In genomic region chr4:76571274-76571673, GRCh38 we compare ENCODE assay signal across 19 cellular contexts.
A peak's percentile ranks its signal among the peaks of the same experiment; 100 is the strongest.
DNase-seq lines count a peak whose midpoint lies in the region; ATAC-seq, FAIRE-seq and TF ChIP-seq lines count a peak whose summit lies in the region.
"Had no signal": no experiment of that assay in that cellular context is flagged by ENCODE, and none has a peak within 500 bp of the region (broad histone marks: within the 10 kb centered on the region; RNA-seq: fewer than 3 reads in every experiment).

No MANE protein-coding gene starts in this region.

- H3K36me3 Mint-ChIP-seq in astrocyte (ENCODE audit: low read depth, unreplicated experiment) (peaks cover 15% of the 10 kb centered on the region), osteocyte (ENCODE audit: unreplicated experiment) (no peaks in the 10 kb centered on the region), Calu3 (ENCODE audit: insufficient read depth, unreplicated experiment) (no peaks in the 10 kb centered on the region)
- H3K36me3 Mint-ChIP-seq: T-cell had no signal

- no peaks in the 10 kb centered on the region for H3K9me3 ChIP-seq in astrocyte (ENCODE audit: insufficient read depth, low read depth, low read length)

- BruUV-seq in Calu3 (replicated peaks; lab: Mats Ljungman, UMichigan), result no TSS peak

- peak overlapping the region; percentile 71 for H3K4me2 ChIP-seq in astrocyte (ENCODE audit: low read length)

- DNase-seq in DMS53 (lab: John Stamatoyannopoulos, UW) (peak; percentile 75), NCI-H2081 treated with DMSO at 0.1 percent for 48 hours (lab: John Stamatoyannopoulos, UW) (peak; percentile 9), astrocyte (ENCODE audit: low read depth) (no peak), osteocyte (ENCODE audit: extremely low spot score, unreplicated experiment) (no peak), cerebellar cortex (ENCODE audit: low spot score) (no peak), Calu3 (no peak)
- DNase-seq: activated CD4-positive, CD25-positive, alpha-beta regulatory T cell; activated naive CD4-positive, alpha-beta T cell; effector CD8-positive, alpha-beta T cell; H7; Karpas-422; OCI-M1; posterior cingulate gyrus; stimulated activated CD4-positive, alpha-beta T cell treated with anti-CD3 and anti-CD28 coated beads, Interleukin-12 subunit alpha, Interleukin-12 subunit beta, amount 100 ng/mL, for 4 hours; T-cell had no signal

- H3K79me2 ChIP-seq in astrocyte (ENCODE audit: insufficient read depth, low read length), result no peaks in the 10 kb centered on the region

- H3K4me1 Mint-ChIP-seq in astrocyte (ENCODE audit: low read depth, unreplicated experiment) (peaks cover 34% of the 10 kb centered on the region), osteocyte (ENCODE audit: unreplicated experiment) (peaks cover 34% of the 10 kb centered on the region), Calu3 (ENCODE audit: low read depth, unreplicated experiment) (peaks cover 50% of the 10 kb centered on the region)
- H3K4me1 Mint-ChIP-seq: T-cell had no signal

- FAIRE-seq in astrocyte (lab: Jason Lieb, UNC), result peak; percentile 79

- CTCF ChIA-PET in Calu3 (lab: Charles Lee), result interaction anchor here (0.6 kb wide), 1 partner anchor 13 kb away, joined by 4 read pairs; no protein-coding TSS in a partner anchor

- H3K9me3 Mint-ChIP-seq in astrocyte (ENCODE audit: unreplicated experiment) (peaks cover 1% of the 10 kb centered on the region), osteocyte (ENCODE audit: unreplicated experiment) (no peaks in the 10 kb centered on the region), Calu3 (ENCODE audit: low read depth, unreplicated experiment) (no peaks in the 10 kb centered on the region)
- H3K9me3 Mint-ChIP-seq: T-cell had no signal

- H3K27me3 ChIP-seq in astrocyte (ENCODE audit: insufficient read depth, low read length), result no peaks in the 10 kb centered on the region

- ATAC-seq in HG02970 (IDR thresholded peaks at IDR 0.05; ENCODE audit: low FRiP score, unreplicated experiment), result no peak
- no peak for ATAC-seq in GM21447 (IDR thresholded peaks at IDR 0.05; ENCODE audit: unreplicated experiment)
- ATAC-seq: T-cell had no signal

- H2AFZ ChIP-seq in astrocyte (ENCODE audit: low read depth, low read length), result no peak overlapping the region

- H3K4me3 Mint-ChIP-seq in astrocyte (ENCODE audit: unreplicated experiment), result no peak overlapping the region
- H3K4me3 Mint-ChIP-seq in osteocyte (ENCODE audit: unreplicated experiment), result no peak overlapping the region
- no peak overlapping the region for H3K4me3 Mint-ChIP-seq in Calu3 (ENCODE audit: low read depth, unreplicated experiment)
- H3K4me3 Mint-ChIP-seq: brain, T-cell had no signal

- H3K36me3 ChIP-seq in astrocyte (ENCODE audit: insufficient read depth, low read length), result no peaks in the 10 kb centered on the region

- peaks cover 27% of the 10 kb centered on the region for H3K4me1 ChIP-seq in astrocyte (ENCODE audit: insufficient read depth, low read length)

- H4K20me1 ChIP-seq in astrocyte (ENCODE audit: insufficient read depth, low read length), result no peaks in the 10 kb centered on the region

- intact Hi-C loops in Calu3 (cut with micrococcal nuclease; ENCODE audit: unreplicated experiment), result no loop called here

- H3K27me3 Mint-ChIP-seq in astrocyte (ENCODE audit: low read depth, unreplicated experiment) (no peaks in the 10 kb centered on the region), osteocyte (ENCODE audit: unreplicated experiment) (peaks cover 5% of the 10 kb centered on the region), Calu3 (ENCODE audit: unreplicated experiment) (no peaks in the 10 kb centered on the region)
- H3K27me3 Mint-ChIP-seq: brain had no signal

- H3K9ac ChIP-seq in astrocyte (ENCODE audit: low read length), result peak overlapping the region; percentile 29

- peak overlapping the region; percentile 67 for H3K27ac ChIP-seq in astrocyte (ENCODE audit: low read depth, low read length)
- H3K27ac ChIP-seq: HL-60 had no signal

- TF ChIP-seq CTCF in astrocyte (IDR thresholded peaks at IDR 0.05; ENCODE audit: insufficient read depth, low read depth, low read length), result no peak
- no peak for TF ChIP-seq CTCF in osteocyte (IDR thresholded peaks at IDR 0.05)
- no peak for TF ChIP-seq CTCF in Calu3 (IDR thresholded peaks at IDR 0.05; ENCODE audit: unreplicated experiment)

- H3K4me3 ChIP-seq in astrocyte (ENCODE audit: insufficient read depth, low read depth, low read length), result no peak overlapping the region

- H3K27ac Mint-ChIP-seq in astrocyte (ENCODE audit: unreplicated experiment) (peak overlapping the region; percentile 23), osteocyte (ENCODE audit: unreplicated experiment) (peak overlapping the region; percentile 13), Calu3 (ENCODE audit: unreplicated experiment) (no peak overlapping the region)
- H3K27ac Mint-ChIP-seq: T-cell had no signal

Comparison
In these comparisons a context has a peak if more than half of its experiments do, and no peak if none do; other contexts are left out.
1. DNase-seq: peak in DMS53 (single experiment) and NCI-H2081 treated with DMSO at 0.1 percent for 48 hours (single experiment); none in astrocyte (single experiment), osteocyte (single experiment), cerebellar cortex (single experiment) and Calu3 (single experiment).